25 cellular contexts compared by ENCODE assay signal in the genomic region with DNA sequence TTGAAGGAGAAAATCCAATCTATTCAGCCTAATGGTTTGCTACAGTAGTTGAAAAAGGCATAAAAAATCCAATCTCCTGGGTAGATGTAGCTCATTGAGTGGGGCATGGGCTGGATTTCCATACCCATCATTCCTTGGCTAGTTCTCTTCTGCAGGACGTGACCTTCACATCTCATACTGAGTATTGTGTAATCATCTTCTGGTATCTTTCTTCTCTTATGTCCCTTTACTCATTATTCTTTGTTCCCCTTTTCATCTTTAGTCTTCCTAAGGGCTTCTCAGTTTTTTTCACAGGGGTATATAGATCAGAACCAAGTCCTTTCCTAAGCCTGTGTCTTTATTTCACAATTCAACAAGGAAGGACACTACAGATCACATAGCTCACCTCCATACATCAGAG.
A peak's percentile ranks its signal among the peaks of the same experiment; 100 is the strongest.
DNase-seq lines count a peak whose midpoint lies in the region; ATAC-seq and TF ChIP-seq lines count a peak whose summit lies in the region.
"Had no signal": no experiment of that assay in that cellular context is flagged by ENCODE, and none has a peak within 500 bp of the region (broad histone marks: within the 10 kb centered on the region; RNA-seq: fewer than 3 reads in every experiment).

No MANE protein-coding gene starts in this region.

- H3K4me1 ChIP-seq in BLaER1 = peaks cover 83% of the 10 kb centered on the region
- peaks cover 21% of the 10 kb centered on the region for H3K4me1 ChIP-seq in MM.1S (ENCODE audit: low read length)
- no peaks in the 10 kb centered on the region for H3K4me1 ChIP-seq in testis
- H3K4me1 ChIP-seq in adrenal gland (replicated peaks in 1 of 2) = no peaks in the 10 kb centered on the region
- H3K4me1 ChIP-seq: foreskin keratinocyte had no signal

- intact Hi-C loops in testis (cut with DNase I; ENCODE audit: low total_unique reads) (no loop called here), adrenal gland (cut with DNase I) (no loop called here)

- DNase-seq in SKM-1 (lab: John Stamatoyannopoulos, UW; ENCODE audit: unreplicated experiment) (peak; percentile 55), MM.1S (no peak), HuH-7.5 (ENCODE audit: low spot score) (no peak), testis (no peak), adrenal gland (no peak)
- DNase-seq: activated CD4-positive, alpha-beta T cell treated with anti-CD3 and anti-CD28 coated beads for 36 hours; activated CD8-positive, alpha-beta memory T cell treated with anti-CD3 and anti-CD28 coated beads for 24 hours; activated naive CD4-positive, alpha-beta T cell; activated T-cell treated with anti-CD3 and anti-CD28 coated beads, Interleukin-2, amount 50 U/mL, for 24 hours; COR-L47; foreskin keratinocyte; GF-D8; immature natural killer cell; mesendoderm; NCI-H1105 treated with DMSO at 0.1 percent for 48 hours; NCI-H2081; SHP77; T-helper 1 cell had no signal

- no peaks in the 10 kb centered on the region for H3K79me2 ChIP-seq in MM.1S (ENCODE audit: low read length)

- H3K4me2 ChIP-seq in BLaER1 (peak overlapping the region; percentile 71), MM.1S (ENCODE audit: low read depth, low read length) (no peak overlapping the region)

- no peak for TF ChIP-seq POLR2A in testis (IDR thresholded peaks at IDR 0.05)
- TF ChIP-seq POLR2A in adrenal gland (IDR thresholded peaks at IDR 0.05) = no peak

- H3K9me2 ChIP-seq in MM.1S (replicated peaks; ENCODE audit: insufficient read depth, low read length) = no peaks in the 10 kb centered on the region

- no peak overlapping the region for H3K4me3 ChIP-seq in BLaER1
- H3K4me3 ChIP-seq in MM.1S (ENCODE audit: low read length) = no peak overlapping the region
- H3K4me3 ChIP-seq in testis = no peak overlapping the region
- H3K4me3 ChIP-seq in adrenal gland = no peak overlapping the region
- H3K4me3 ChIP-seq: coronary artery, skin epidermis had no signal

- WGBS in testis, 2 donors = 63 to 69% methylated on average over 1 of the region's 1 CpG
- 42 to 75% (median 45%) methylated on average over 1 of the region's 1 CpG for WGBS in adrenal gland, 4 donors

- peak overlapping the region; percentile 74 for H3K27ac ChIP-seq in BLaER1
- H3K27ac ChIP-seq in MM.1S (ENCODE audit: low read length) = no peak overlapping the region
- H3K27ac ChIP-seq in testis = no peak overlapping the region
- no peak overlapping the region for H3K27ac ChIP-seq in adrenal gland
- H3K27ac ChIP-seq: coronary artery, foreskin keratinocyte, skin epidermis had no signal

- H3K36me3 ChIP-seq in BLaER1 (no peaks in the 10 kb centered on the region), MM.1S (replicated peaks; ENCODE audit: insufficient read depth, low read length) (no peaks in the 10 kb centered on the region), testis (ENCODE audit: low read depth, missing control alignments) (no peaks in the 10 kb centered on the region), adrenal gland (replicated peaks in 1 of 2) (no peaks in the 10 kb centered on the region)

- H3K9ac ChIP-seq in BLaER1 = no peak overlapping the region
- no peak overlapping the region for H3K9ac ChIP-seq in MM.1S (ENCODE audit: low read length)

- ATAC-seq in GM18909 (IDR thresholded peaks at IDR 0.05; ENCODE audit: poor library complexity, unreplicated experiment) (peak; percentile 43), HG03571 (IDR thresholded peaks at IDR 0.05; ENCODE audit: unreplicated experiment) (peak; percentile 35)
- ATAC-seq: activated CD4-positive, alpha-beta T cell treated with anti-CD3 and anti-CD28 coated beads for 36 hours; esophagus mucosa; foreskin keratinocyte; left lobe of liver had no signal

- no peaks in the 10 kb centered on the region for H3K9me3 ChIP-seq in BLaER1
- H3K9me3 ChIP-seq in MM.1S (replicated peaks; ENCODE audit: insufficient read depth, low read length) = no peaks in the 10 kb centered on the region
- no peaks in the 10 kb centered on the region for H3K9me3 ChIP-seq in testis
- H3K9me3 ChIP-seq in adrenal gland (replicated peaks in 1 of 3) = no peaks in the 10 kb centered on the region

- H3F3A ChIP-seq in MM.1S (ENCODE audit: insufficient read depth, low read length) = 0 out of 2 replicates have a peak, but pooled peaks cover 6% of the 10 kb centered on the region

- no peak overlapping the region for H2AFZ ChIP-seq in MM.1S (ENCODE audit: low read length)

- H3K27me3 ChIP-seq in BLaER1 (no peaks in the 10 kb centered on the region), MM.1S (replicated peaks; ENCODE audit: insufficient read depth, low read length) (no peaks in the 10 kb centered on the region), testis (no peaks in the 10 kb centered on the region), adrenal gland (no peaks in the 10 kb centered on the region)
- H3K27me3 ChIP-seq: foreskin keratinocyte had no signal

- TF ChIP-seq CTCF in MM.1S (IDR thresholded peaks at IDR 0.05; ENCODE audit: low read length) = no peak
- TF ChIP-seq CTCF in testis (IDR thresholded peaks at IDR 0.05) = no peak
- TF ChIP-seq CTCF in adrenal gland (IDR thresholded peaks at IDR 0.05) = no peak

- H4K20me1 ChIP-seq in BLaER1 (no peaks in the 10 kb centered on the region), MM.1S (ENCODE audit: insufficient read depth, low read length) (no peaks in the 10 kb centered on the region)
